In the genomic region with DNA sequence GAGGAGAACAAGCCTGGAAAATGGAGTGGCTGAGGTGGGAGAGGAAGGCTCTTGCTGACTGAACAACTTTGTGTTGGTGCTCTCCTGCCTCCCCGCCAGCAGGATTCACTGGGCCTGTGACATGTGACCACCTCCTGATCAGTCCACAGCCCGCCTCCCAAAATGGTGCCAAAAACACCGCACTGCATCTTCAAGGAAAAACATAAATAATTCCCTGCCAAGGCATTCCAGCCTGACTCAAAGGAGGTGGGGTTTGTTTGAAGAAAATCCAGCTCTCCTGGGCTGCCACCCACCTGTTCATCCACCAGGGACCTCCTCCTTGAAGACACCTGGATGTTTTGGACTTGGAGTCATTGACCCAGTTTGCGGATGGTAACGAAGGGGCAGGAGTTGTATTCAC, we compare ENCODE assay signal across 20 cellular contexts.
DNase-seq lines count a peak whose midpoint lies in the region; ATAC-seq lines count a peak whose summit lies in the region.
"Had no signal": no experiment of that assay in that cellular context is flagged by ENCODE, and none has a peak within 500 bp of the region (broad histone marks: within the 10 kb centered on the region; RNA-seq: fewer than 3 reads in every experiment).

No MANE protein-coding gene starts in this region.

- ATAC-seq in esophagus mucosa = peak; percentile 71
- no peak for ATAC-seq in HG02678 (IDR thresholded peaks at IDR 0.05; ENCODE audit: unreplicated experiment)
- ATAC-seq: A549, HepG2, K562 had no signal

- peak; percentile 9 for DNase-seq in HT-29 (ENCODE audit: low spot score)
- peak; percentile 75 for DNase-seq in NCI-H2196 (lab: John Stamatoyannopoulos, UW; ENCODE audit: unreplicated experiment)
- DNase-seq in pons (ENCODE audit: low spot score) = peak; percentile 5
- DNase-seq in NCI-H510A (lab: John Stamatoyannopoulos, UW) = no peak
- DNase-seq in COLO829 (ENCODE audit: low spot score) = no peak
- DNase-seq in activated T-cell treated with anti-CD3 and anti-CD28 coated beads for 4 hours = no peak
- DNase-seq: GM23248; H9; HFFc6; NCI-H146; NCI-H2081; NCI-H774; NK-92 treated with Interleukin-12 subunit alpha and Interleukin-12 subunit beta, amount 100 ng/mL, for 24 hours; SIG-M5; SK-N-SH had no signal

Comparison
In these comparisons a context has a peak if more than half of its experiments do, and no peak if none do; other contexts are left out.
1. DNase-seq: peak in HT-29 (single experiment), NCI-H2196 (single experiment) and pons (single experiment); none in NCI-H510A (single experiment), COLO829 (single experiment) and activated T-cell treated with anti-CD3 and anti-CD28 coated beads for 4 hours (single experiment).